In genomic region chr17:83118071-83118841, GRCh38 we compare ENCODE assay signal across 1 cellular context.
TF ChIP-seq lines count a peak whose summit lies in the region.

No MANE protein-coding gene starts in this region.

TF ChIP-seq in GM23338, 12 proteins besides CTCF, POLR2A, EP300 and RAD21 (continued from another document):
- TF ChIP-seq ZNF114 (CRISPR knock-in tag; IDR thresholded peaks at IDR 0.05) (no peak), REST (IDR thresholded peaks at IDR 0.05; ENCODE audit: unreplicated experiment) (no peak), EZH2phosphoT487 (IDR thresholded peaks at IDR 0.05; ENCODE audit: unreplicated experiment) (no peak), EZH2 (IDR thresholded peaks at IDR 0.05; ENCODE audit: low read depth, unreplicated experiment) (no peak), JUNB (IDR thresholded peaks at IDR 0.05; ENCODE audit: unreplicated experiment) (no peak), POLR2AphosphoS5 (IDR thresholded peaks at IDR 0.05; ENCODE audit: low read depth) (no peak)
